Comparison of ENCODE assay signal across 20 cellular contexts in the genomic region with DNA sequence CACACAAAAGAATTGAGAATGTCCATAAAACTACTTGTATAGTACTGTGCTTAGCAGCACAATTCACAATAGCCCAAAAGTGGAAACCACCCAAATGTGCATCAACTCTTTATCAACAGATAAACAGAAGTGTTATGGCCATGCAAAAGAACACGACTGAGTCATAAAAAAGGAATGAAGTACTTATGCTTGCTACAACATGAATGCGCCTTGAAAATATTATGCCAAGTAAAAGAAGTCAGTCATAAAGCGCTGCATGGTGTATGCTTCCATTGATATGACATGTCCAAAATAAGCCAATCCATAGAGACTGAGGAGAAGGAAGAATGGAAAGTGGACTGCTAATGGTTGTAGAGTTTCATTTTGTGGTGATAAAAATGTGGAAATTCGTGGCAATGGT. TPM values are rescaled to one million over a fixed set of nuclear protein-coding genes. Genes with fewer than 3 reads are reported as not detected.
DNase-seq lines count a peak whose midpoint lies in the region; ATAC-seq and TF ChIP-seq lines count a peak whose summit lies in the region.
"Had no signal": no experiment of that assay in that cellular context is flagged by ENCODE, and none has a peak within 500 bp of the region (broad histone marks: within the 10 kb centered on the region; RNA-seq: fewer than 3 reads in every experiment).

No MANE protein-coding gene starts in this region.

- intact Hi-C loops in PC-3 (cut with micrococcal nuclease): no loop called here

- no peaks in the 10 kb centered on the region for H3K9me3 ChIP-seq in PC-3 (ENCODE audit: low read length)
- no peaks in the 10 kb centered on the region for H3K9me3 ChIP-seq in H9 (ENCODE audit: control insufficient read depth, low read depth, low read length)

- no peak overlapping the region for H3K4me3 ChIP-seq in PC-3 (ENCODE audit: low read length)
- H3K4me3 ChIP-seq: BLaER1 treated with 17β-estradiol and CSF1 and Interleukin-3, amounts not matched to agents 10 nM and 100 nM; GM23248 had no signal

- no peaks in the 10 kb centered on the region for H3K4me1 ChIP-seq in PC-3 (ENCODE audit: insufficient read depth, low read length)
- H3K4me1 ChIP-seq in H9 (ENCODE audit: insufficient read depth, low read length): no peaks in the 10 kb centered on the region
- H3K4me1 ChIP-seq: BLaER1 treated with 17β-estradiol and CSF1 and Interleukin-3, amounts not matched to agents 10 nM and 100 nM had no signal

- no peak overlapping the region for H3K18ac ChIP-seq in H9 (ENCODE audit: insufficient read length, low read depth, low read length)

- no peak overlapping the region for H2BK5ac ChIP-seq in H9 (ENCODE audit: insufficient read length, low read length)

- H3K9me2 ChIP-seq in PC-3 (replicated peaks; ENCODE audit: low read length): no peaks in the 10 kb centered on the region

- no peak overlapping the region for H3K27ac Mint-ChIP-seq in H9
- H3K27ac Mint-ChIP-seq: B cell; CD4-positive, CD25-positive, alpha-beta regulatory T cell; CD8-positive, alpha-beta memory T cell had no signal

- no peak overlapping the region for H3K23ac ChIP-seq in H9 (ENCODE audit: insufficient read length, low read depth, low read length)

- H2BK20ac ChIP-seq in H9 (ENCODE audit: low read depth, low read length, poor library complexity, severe bottlenecking): no peak overlapping the region

- no peaks in the 10 kb centered on the region for H3K36me3 ChIP-seq in PC-3 (ENCODE audit: low read depth, low read length)
- H3K36me3 ChIP-seq: BLaER1 treated with 17β-estradiol and CSF1 and Interleukin-3, amounts not matched to agents 10 nM and 100 nM had no signal

- no CpG with 5 or more reads among the region's 4 CpGs for WGBS in H9 (ENCODE audit: extremely low coverage, insufficient read length, low lambda C conversion rate)

- H3K79me1 ChIP-seq in H9 (ENCODE audit: insufficient read depth, low read depth, low read length, poor library complexity, severe bottlenecking): no peaks in the 10 kb centered on the region

- no peaks in the 10 kb centered on the region for H3K27me3 ChIP-seq in PC-3 (ENCODE audit: low read length)
- no peaks in the 10 kb centered on the region for H3K27me3 ChIP-seq in H9 (ENCODE audit: insufficient read depth, low read length)
- H3K27me3 ChIP-seq: BLaER1 treated with 17β-estradiol and CSF1 and Interleukin-3, amounts not matched to agents 10 nM and 100 nM had no signal

- no peaks in the 10 kb centered on the region for H3K23me2 ChIP-seq in H9 (ENCODE audit: insufficient read length, low read depth, low read length, poor library complexity, severe bottlenecking)

- POLR2A ChIA-PET in PC-3 (lab: Charles Lee; ENCODE audit: unreplicated experiment): no interaction called here

- no peaks in the 10 kb centered on the region for H3K79me2 ChIP-seq in PC-3 (ENCODE audit: low read length)
- no peaks in the 10 kb centered on the region for H3K79me2 ChIP-seq in H9 (ENCODE audit: insufficient read depth, low read length)

- no peak overlapping the region for H3K9ac ChIP-seq in PC-3 (ENCODE audit: low read length)
- H3K9ac ChIP-seq in H9 (ENCODE audit: extremely low read depth, insufficient read length, low read length): no peak overlapping the region
- H3K9ac ChIP-seq: BLaER1 treated with 17β-estradiol and CSF1 and Interleukin-3, amounts not matched to agents 10 nM and 100 nM; GM23248 had no signal

- H2BK120ac ChIP-seq in H9 (ENCODE audit: low read depth, low read length, poor library complexity, severe bottlenecking): no peak overlapping the region

- DNase-seq in EL (peak; percentile 13), PC-3 (peak; percentile 29), amniotic epithelial cell (ENCODE audit: low read depth) (peak; percentile 15), iPS-NIHi11 (ENCODE audit: low spot score) (no peak), AG20443 (ENCODE audit: low spot score) (no peak), H9 (no peak), HPDE6-E6E7 (ENCODE audit: extremely low spot score) (no peak)
- DNase-seq: 8988T; CD4-positive, CD25-positive, alpha-beta regulatory T cell; CD8-positive, alpha-beta memory T cell; COR-L47; DMS 273 treated with DMSO at 0.1 percent for 48 hours; DMS53; DND-41; GDM1; GM23248; HCEC 1CT had no signal

- BruUV-seq in PC-3 (replicated peaks; lab: Mats Ljungman, UMichigan): no TSS peak

- no peak overlapping the region for H2AK5ac ChIP-seq in H9 (ENCODE audit: insufficient read length, low read length)

- H4K8ac ChIP-seq in H9 (replicated peaks; ENCODE audit: insufficient read length, low read depth, low read length): no peak overlapping the region

- no peak overlapping the region for H4K91ac ChIP-seq in H9 (ENCODE audit: insufficient read length, low read depth, low read length)

- H2BK15ac ChIP-seq in H9 (ENCODE audit: low read depth, low read length): no peak overlapping the region

- no peak overlapping the region for H3T11ph ChIP-seq in H9 (ENCODE audit: low read length)

- H3K9me3 Mint-ChIP-seq in H9: peaks cover 14 to 17% of the 10 kb centered on the region in 2 experiments

- H3K56ac ChIP-seq in H9 (ENCODE audit: insufficient read length, low read depth, low read length): no peak overlapping the region

- H3K4ac ChIP-seq in H9 (ENCODE audit: low read depth, low read length): no peak overlapping the region

- CTCF ChIA-PET in PC-3 (lab: Charles Lee): no interaction called here

- no peak overlapping the region for H2AFZ ChIP-seq in PC-3 (ENCODE audit: low read length)
- no peak overlapping the region for H2AFZ ChIP-seq in H9 (ENCODE audit: low read length)
- H2AFZ ChIP-seq: GM23248 had no signal

- H4K20me1 ChIP-seq in PC-3 (ENCODE audit: low read length) (no peaks in the 10 kb centered on the region), H9 (ENCODE audit: control insufficient read depth, insufficient read depth, insufficient read length) (no peaks in the 10 kb centered on the region)
- H4K20me1 ChIP-seq: BLaER1 treated with 17β-estradiol and CSF1 and Interleukin-3, amounts not matched to agents 10 nM and 100 nM had no signal

- TF ChIP-seq CTCF in PC-3 (conservative IDR thresholded peaks at IDR 0.05; ENCODE audit: low read depth, low read length): no peak
- no peak for TF ChIP-seq CTCF in H9 (conservative IDR thresholded peaks at IDR 0.05)

- H3K27ac ChIP-seq in PC-3 (ENCODE audit: low read length): no peak overlapping the region
- H3K27ac ChIP-seq in H9 (ENCODE audit: insufficient read length, low read depth, low read length): no peak overlapping the region
- H3K27ac ChIP-seq: BLaER1 treated with 17β-estradiol and CSF1 and Interleukin-3, amounts not matched to agents 10 nM and 100 nM; GM23248 had no signal

- ATAC-seq in PC-3 (no peak), esophagus mucosa (peak; percentile 63)

- H4K5ac ChIP-seq in H9 (ENCODE audit: insufficient read length, low read depth, low read length): no peak overlapping the region

- H3K36me3 Mint-ChIP-seq in H9 (ENCODE audit: insufficient read depth in 1 of 3, low read depth in 3 of 3): peaks cover 0 to 13% (median 3%) of the 10 kb centered on the region in 3 experiments; a peak in 4 of 7 replicates
- H3K36me3 Mint-ChIP-seq: CD4-positive, CD25-positive, alpha-beta regulatory T cell; CD8-positive, alpha-beta memory T cell had no signal

- H3K4me2 ChIP-seq in PC-3 (ENCODE audit: low read length) (no peak overlapping the region), H9 (ENCODE audit: insufficient read depth, insufficient read length, low read length) (no peak overlapping the region)
- H3K4me2 ChIP-seq: BLaER1 treated with 17β-estradiol and CSF1 and Interleukin-3, amounts not matched to agents 10 nM and 100 nM had no signal

- H3F3A ChIP-seq in PC-3 (ENCODE audit: low read length, unreplicated experiment): no peaks in the 10 kb centered on the region

- no peaks in the 10 kb centered on the region for H3K27me3 Mint-ChIP-seq in H9 (ENCODE audit: low read depth)
- H3K27me3 Mint-ChIP-seq: CD4-positive, CD25-positive, alpha-beta regulatory T cell; CD8-positive, alpha-beta memory T cell had no signal

- no peak overlapping the region for H3K4me3 Mint-ChIP-seq in H9
- H3K4me3 Mint-ChIP-seq: B cell; CD4-positive, CD25-positive, alpha-beta regulatory T cell; CD8-positive, alpha-beta memory T cell had no signal

- H3K14ac ChIP-seq in H9 (ENCODE audit: insufficient read depth, low read length): no peak overlapping the region

- H3K4me1 Mint-ChIP-seq in H9: peaks cover 4 to 5% of the 10 kb centered on the region in 2 experiments; a peak in 3 of 4 replicates
- H3K4me1 Mint-ChIP-seq: B cell; CD4-positive, CD25-positive, alpha-beta regulatory T cell; CD8-positive, alpha-beta memory T cell had no signal

- H2BK12ac ChIP-seq in H9 (ENCODE audit: insufficient read length, low read depth, low read length): no peak overlapping the region

RNA-seq across cellular contexts. Expression of gene MAP2, which starts 12.1 kb away (rescaled TPM):
- 1.7 and 2.1 TPM in 2 replicates for total RNA-seq in PC-3 (2014; rRNA removed)
- 6.4 TPM for total RNA-seq in esophagus mucosa
- 0.87 and 1.3 TPM in 2 replicates for total RNA-seq in H9 (2021)
- total RNA-seq: CD4-positive, CD25-positive, alpha-beta regulatory T cell; CD8-positive, alpha-beta memory T cell had no signal

Comparison
In these comparisons a context has a peak if more than half of its experiments do, and no peak if none do; other contexts are left out.
1. DNase-seq: peak in EL (single experiment), PC-3 (single experiment) and amniotic epithelial cell (single experiment); none in iPS-NIHi11 (single experiment), AG20443 (single experiment), H9 (single experiment) and HPDE6-E6E7 (single experiment).